1 cellular context compared by ENCODE assay signal in genomic region chr7:143901360-143901709, GRCh38.
TF ChIP-seq lines count a peak whose summit lies in the region.

No MANE protein-coding gene starts in this region.

TF ChIP-seq in HepG2, 621 proteins besides CTCF, POLR2A, EP300 and RAD21 (continued from another document):
- TF ChIP-seq ZNF280D (CRISPR knock-in tag; IDR thresholded peaks at IDR 0.05): 0 out of 2 replicates have a peak, but pooled peaks have one; percentile 26
- TF ChIP-seq CHD4 (IDR thresholded peaks at IDR 0.05; ENCODE audit: borderline replicate concordance, low read length): 0 out of 2 replicates have a peak, but pooled peaks have one; percentile 18
- no peak for TF ChIP-seq ZSCAN9 (CRISPR knock-in tag; IDR thresholded peaks at IDR 0.05; ENCODE audit: borderline replicate concordance)
- no peak for TF ChIP-seq ZNF350 (CRISPR knock-in tag; IDR thresholded peaks at IDR 0.05; ENCODE audit: borderline replicate concordance, low read depth)
- 0 out of 2 replicates have a peak, but pooled peaks have one; percentile 21 for TF ChIP-seq ZNF234 (CRISPR knock-in tag; conservative IDR thresholded peaks at IDR 0.05)
- no peak for TF ChIP-seq ZNF766 (CRISPR knock-in tag; IDR thresholded peaks at IDR 0.05; ENCODE audit: borderline replicate concordance)
- TF ChIP-seq BHLHE40 (IDR thresholded peaks at IDR 0.05; ENCODE audit: low read length): 0 out of 2 replicates have a peak, but pooled peaks have one; percentile 14
- TF ChIP-seq ZNF841 (CRISPR knock-in tag; IDR thresholded peaks at IDR 0.05; ENCODE audit: borderline replicate concordance): 0 out of 2 replicates have a peak, but pooled peaks have one; percentile 45
- TF ChIP-seq THRA (CRISPR knock-in tag; IDR thresholded peaks at IDR 0.05; ENCODE audit: borderline replicate concordance): no peak
- TF ChIP-seq ZNF709 (CRISPR knock-in tag; IDR thresholded peaks at IDR 0.05): peak; percentile 14; the same call in 1 of the 2 replicates
